In genomic region chrX:41452565-41452964, GRCh38 we compare ENCODE assay signal across 27 cellular contexts. TPM values are rescaled to one million over a fixed set of nuclear protein-coding genes. Genes with fewer than 3 reads are reported as not detected.
DNase-seq lines count a peak whose midpoint lies in the region; ATAC-seq and TF ChIP-seq lines count a peak whose summit lies in the region.
"Had no signal": no experiment of that assay in that cellular context is flagged by ENCODE, and none has a peak within 500 bp of the region (broad histone marks: within the 10 kb centered on the region; RNA-seq: fewer than 3 reads in every experiment).

No MANE protein-coding gene starts in this region.

- intact Hi-C loops in Right ventricle myocardium superior (cut with DNase I): no loop called here

- WGBS in mesenchymal stem cell: 37% methylated on average over 8 of the region's 9 CpGs

- peak overlapping the region; percentile 30 for H3K4me3 Mint-ChIP-seq in chondrocyte (ENCODE audit: unreplicated experiment)
- H3K4me3 Mint-ChIP-seq: central memory CD8-positive, alpha-beta T cell had no signal

- peaks cover 24% of the 10 kb centered on the region for H3K4me1 Mint-ChIP-seq in chondrocyte (ENCODE audit: low read depth)

- DNase-seq in cardiac muscle cell (ENCODE audit: low read depth in 1 of 2, low spot score in 1 of 2) (no peak), Right ventricle myocardium superior (no peak), chondrocyte (ENCODE audit: low spot score) (no peak), mesenchymal stem cell (peak; percentile 72), HAP-1 (ENCODE audit: low spot score in 2 of 2) (no peak), SHP77 treated with DMSO at 0.1 percent for 48 hours (lab: John Stamatoyannopoulos, UW) (no peak), GM13976 (ENCODE audit: low spot score) (no peak)
- DNase-seq: activated CD4-positive, alpha-beta T cell treated with anti-CD3 and anti-CD28 coated beads for 4 hours; activated CD8-positive, alpha-beta memory T cell treated with anti-CD3 and anti-CD28 coated beads, Interleukin-2, amount 50 U/mL, for 4 hours; DMS 273 treated with DMSO at 0.1 percent for 48 hours; effector memory CD4-positive, alpha-beta T cell; GDM1; Karpas-422; NCI-H1092 treated with DMSO at 0.1 percent for 48 hours; NCI-H2081; NCI-H510A; ovary; right lobe of liver; RPMI8226; stimulated activated naive CD4-positive, alpha-beta T cell treated with Interleukin-2 at 50 U/mL for 16 hours had no signal

- no peak overlapping the region for H3K4me2 ChIP-seq in mesenchymal stem cell (ENCODE audit: low read length, poor library complexity, severe bottlenecking)

- no peak for ATAC-seq in Right ventricle myocardium superior (ENCODE audit: poor library complexity)
- no peak for ATAC-seq in HG03159 (IDR thresholded peaks at IDR 0.05; ENCODE audit: unreplicated experiment)
- ATAC-seq: right lobe of liver had no signal

- H3K14ac ChIP-seq in mesenchymal stem cell (ENCODE audit: low read length in 2 of 2): no peak overlapping the region

- no peaks in the 10 kb centered on the region for H3K27me3 ChIP-seq in cardiac muscle cell
- peaks cover 0 to 16% of the 10 kb centered on the region in 2 experiments for H3K27me3 ChIP-seq in mesenchymal stem cell (ENCODE audit: control insufficient read depth in 1 of 2, insufficient read depth in 1 of 2, low read length in 2 of 2)
- no peaks in the 10 kb centered on the region for H3K27me3 ChIP-seq in HAP-1 (ENCODE audit: low read depth)
- H3K27me3 ChIP-seq: ovary, right lobe of liver had no signal

- H3K27ac ChIP-seq in cardiac muscle cell (peak overlapping the region; percentile 2), mesenchymal stem cell (ENCODE audit: low read length, poor library complexity, severe bottlenecking) (peak overlapping the region; percentile 82)
- H3K27ac ChIP-seq: right lobe of liver had no signal

- H3K18ac ChIP-seq in mesenchymal stem cell (ENCODE audit: low read depth in 1 of 2, low read length in 2 of 2): peak overlapping the region in 1 of 2 experiments; percentile 43

- H2AK5ac ChIP-seq in mesenchymal stem cell (ENCODE audit: low read length, severe bottlenecking): no peak overlapping the region

- H3K27me3 Mint-ChIP-seq in chondrocyte (ENCODE audit: low read depth): no peaks in the 10 kb centered on the region
- H3K27me3 Mint-ChIP-seq: central memory CD8-positive, alpha-beta T cell had no signal

- H3K4me1 ChIP-seq in cardiac muscle cell (ENCODE audit: low read depth) (peaks cover 24% of the 10 kb centered on the region), mesenchymal stem cell (ENCODE audit: control insufficient read depth, insufficient read depth, low read depth, low read length) (peaks cover 3% of the 10 kb centered on the region), HAP-1 (peaks cover 17% of the 10 kb centered on the region)
- H3K4me1 ChIP-seq: right lobe of liver had no signal

- no peak overlapping the region for H2BK15ac ChIP-seq in mesenchymal stem cell (ENCODE audit: low read depth, poor library complexity, severe bottlenecking)

- in situ Hi-C loops in HAP-1 (cut with MboI; ENCODE audit: low sequenced_read_pairs): no loop called here
- in situ Hi-C loops in GM13976 (cut with MboI; ENCODE audit: low sequenced_read_pairs, unreplicated experiment): no loop called here

- H3K27ac Mint-ChIP-seq in chondrocyte (ENCODE audit: unreplicated experiment): peak overlapping the region; percentile 28

- no peak overlapping the region for H4K8ac ChIP-seq in mesenchymal stem cell (ENCODE audit: low read length)

- peaks cover 5% of the 10 kb centered on the region for H3K9me3 Mint-ChIP-seq in chondrocyte (ENCODE audit: low read depth)
- H3K9me3 Mint-ChIP-seq: central memory CD8-positive, alpha-beta T cell had no signal

- no peak overlapping the region for H3K23ac ChIP-seq in mesenchymal stem cell (ENCODE audit: low read length in 2 of 2)

- no peak overlapping the region for H2AFZ ChIP-seq in mesenchymal stem cell (ENCODE audit: low read depth, low read length)

- no peak overlapping the region for H2BK12ac ChIP-seq in mesenchymal stem cell (ENCODE audit: low read length in 2 of 2)

- no peaks in the 10 kb centered on the region for H3K36me3 Mint-ChIP-seq in chondrocyte (ENCODE audit: low read depth)

- no peaks in the 10 kb centered on the region for H3K79me1 ChIP-seq in mesenchymal stem cell (replicated peaks; ENCODE audit: low read length, poor library complexity, severe bottlenecking)

- no peak overlapping the region for H2BK120ac ChIP-seq in mesenchymal stem cell (ENCODE audit: low read depth, low read length)

- no peak overlapping the region for H3K4ac ChIP-seq in mesenchymal stem cell (ENCODE audit: low read depth in 1 of 2, low read length in 2 of 2)

- H3K36me3 ChIP-seq in cardiac muscle cell: no peaks in the 10 kb centered on the region
- H3K36me3 ChIP-seq in mesenchymal stem cell (ENCODE audit: control insufficient read depth in 1 of 2, insufficient read depth in 2 of 2, low read depth in 1 of 2, low read length in 2 of 2): no peaks in the 10 kb centered on the region
- no peaks in the 10 kb centered on the region for H3K36me3 ChIP-seq in HAP-1 (replicated peaks)
- H3K36me3 ChIP-seq: ovary, right lobe of liver had no signal

- H3K9me3 ChIP-seq in cardiac muscle cell (ENCODE audit: low read depth) (no peaks in the 10 kb centered on the region), mesenchymal stem cell (ENCODE audit: control insufficient read depth, low read length) (peaks cover 4% of the 10 kb centered on the region), HAP-1 (no peaks in the 10 kb centered on the region)
- H3K9me3 ChIP-seq: ovary, right lobe of liver had no signal

- H3K4me3 ChIP-seq in cardiac muscle cell (no peak overlapping the region), mesenchymal stem cell (ENCODE audit: insufficient read depth in 1 of 2, low read depth in 1 of 2, low read length in 2 of 2) (no peak overlapping the region), HAP-1 (no peak overlapping the region)
- H3K4me3 ChIP-seq: ovary, right lobe of liver had no signal

- peak overlapping the region; percentile 66 for H2BK5ac ChIP-seq in mesenchymal stem cell (ENCODE audit: low read depth, low read length, poor library complexity, severe bottlenecking)

- no peak overlapping the region for H4K91ac ChIP-seq in mesenchymal stem cell (ENCODE audit: low read length)

- no peak overlapping the region for H3K9ac ChIP-seq in mesenchymal stem cell (ENCODE audit: low read length)

- no peak for TF ChIP-seq CTCF in cardiac muscle cell (IDR thresholded peaks at IDR 0.05; ENCODE audit: low read depth, low read length)
- TF ChIP-seq CTCF in chondrocyte (IDR thresholded peaks at IDR 0.05): no peak
- no peak for TF ChIP-seq CTCF in GM13976 (IDR thresholded peaks at IDR 0.05; ENCODE audit: borderline replicate concordance, control extremely low read depth, extremely low read depth, insufficient read depth, missing control alignments)

RNA-seq across cellular contexts. Expression of gene NYX, which starts 5.4 kb away (rescaled TPM):
- 0.07 and 0.09 TPM in 2 replicates for total RNA-seq in cardiac muscle cell
- polyA plus RNA-seq in cardiac muscle cell: 0.26 TPM in 1 of 2 replicates, not detected in the other
- total RNA-seq in Right ventricle myocardium superior: not detected
- not detected in 3 replicates for total RNA-seq in chondrocyte
- polyA plus RNA-seq in mesenchymal stem cell (2013, experiment 1 of 2): not detected
- polyA plus RNA-seq in mesenchymal stem cell (2013, experiment 2 of 2): not detected
- total RNA-seq: lung microvascular endothelial cell, myocyte, ovary, right lobe of liver, urinary bladder had no signal
- polyA plus RNA-seq: adipose tissue, keratinocyte, ovary, urinary bladder had no signal
